9 cellular contexts compared by ENCODE assay signal in genomic region chr14:38867561-38868150, GRCh38.
DNase-seq lines count a peak whose midpoint lies in the region; ATAC-seq and TF ChIP-seq lines count a peak whose summit lies in the region.
"Had no signal": no experiment of that assay in that cellular context is flagged by ENCODE, and none has a peak within 500 bp of the region (broad histone marks: within the 10 kb centered on the region; RNA-seq: fewer than 3 reads in every experiment).

No MANE protein-coding gene starts in this region.

- H3K4me1 ChIP-seq in right atrium auricular region: no peaks in the 10 kb centered on the region
- H3K4me1 ChIP-seq: BLaER1 had no signal

- H3K4me3 ChIP-seq in right atrium auricular region: no peak overlapping the region
- H3K4me3 ChIP-seq: BLaER1 had no signal

- no peak overlapping the region for H3K4me3 Mint-ChIP-seq in T-cell

- no peaks in the 10 kb centered on the region for H3K36me3 ChIP-seq in right atrium auricular region
- H3K36me3 ChIP-seq: BLaER1 had no signal

- DNase-seq in NOMO-1 (lab: John Stamatoyannopoulos, UW; ENCODE audit: unreplicated experiment in 2 of 2) (peak; percentile 34 to 56), NOMO-1 treated with dmso at 0.1 percent for 144 hours (lab: John Stamatoyannopoulos, UW; ENCODE audit: unreplicated experiment) (no peak), NCI-H1436 (lab: John Stamatoyannopoulos, UW) (peak; percentile 77), T-cell (peak in 32 of 34 experiments; percentile 2 to 52 (median 30)), right atrium auricular region (ENCODE audit: low spot score) (peak; percentile 79), sciatic nerve (ENCODE audit: low spot score) (peak; percentile 80)

- peak; percentile 42 to 83 for TF ChIP-seq CTCF in right atrium auricular region (IDR thresholded peaks at IDR 0.05)

- H3K27ac Mint-ChIP-seq in T-cell: no peak overlapping the region

- no peaks in the 10 kb centered on the region for H3K27me3 ChIP-seq in right atrium auricular region
- H3K27me3 ChIP-seq: BLaER1 had no signal

- intact Hi-C loops in sciatic nerve (cut with DNase I): loop anchor here (5.0 kb wide), 1 partner anchor 140 kb away; no protein-coding TSS in a partner anchor

- peak overlapping the region; percentile 33 for H3K27ac ChIP-seq in angular gyrus (ENCODE audit: low read depth, low read length)
- no peak overlapping the region for H3K27ac ChIP-seq in right atrium auricular region
- H3K27ac ChIP-seq: BLaER1 had no signal

- H3K4me1 Mint-ChIP-seq in T-cell: no peaks in the 10 kb centered on the region

- no peaks in the 10 kb centered on the region for H3K36me3 Mint-ChIP-seq in T-cell

- CTCF ChIA-PET in T-cell (lab: Charles Lee): interaction anchor here (0.5 to 3.8 kb wide), 17 partner anchors 9 to 1621 kb away, joined by 3 to 26 read pairs (median 4); no protein-coding TSS in a partner anchor

- peak; percentile 90 for ATAC-seq in HG02798 (IDR thresholded peaks at IDR 0.05; ENCODE audit: poor library complexity, unreplicated experiment)
- peak in 1 of 4 experiments; percentile 56 for ATAC-seq in T-cell (replicated peaks in 1 of 4)
- peak; percentile 91 for ATAC-seq in sciatic nerve

- no peaks in the 10 kb centered on the region for H3K9me3 Mint-ChIP-seq in T-cell

- POLR2A ChIA-PET in T-cell (lab: Charles Lee): no interaction called here

- peaks cover 4 to 8% of the 10 kb centered on the region in 2 donors for H3K27me3 Mint-ChIP-seq in T-cell

- H3K9me3 ChIP-seq in right atrium auricular region: no peaks in the 10 kb centered on the region
